ENCODE assay signal across 7 cellular contexts in genomic region chr5:50751064-50751657, GRCh38.
DNase-seq lines count a peak whose midpoint lies in the region; ATAC-seq and TF ChIP-seq lines count a peak whose summit lies in the region.

No MANE protein-coding gene starts in this region.

- in situ Hi-C loops in gastrocnemius medialis (cut with MboI; ENCODE audit: low sequenced_read_pairs in 4 of 4), result no loop called here

- no peak overlapping the region for H3K4me3 ChIP-seq in gastrocnemius medialis

- no peak overlapping the region for H3K4me3 Mint-ChIP-seq in activated CD8-positive, alpha-beta T cell treated with anti-CD3 and anti-CD28 coated beads for 36 hours

- POLR2A ChIA-PET in activated CD8-positive, alpha-beta T cell treated with anti-CD3 and anti-CD28 coated beads for 36 hours (lab: Charles Lee), result interaction anchor here (0.6 to 1.4 kb wide), 2 partner anchors 85 to 310 kb away, joined by 3 to 4 read pairs; partner anchors contain the start of genes EMB and PARP8

- no peaks in the 10 kb centered on the region for H3K9me3 ChIP-seq in gastrocnemius medialis

- no peaks in the 10 kb centered on the region for H3K27me3 Mint-ChIP-seq in activated CD8-positive, alpha-beta T cell treated with anti-CD3 and anti-CD28 coated beads for 36 hours

- no peak for TF ChIP-seq POLR2A in gastrocnemius medialis (IDR thresholded peaks at IDR 0.05)

- H3K27ac Mint-ChIP-seq in activated CD8-positive, alpha-beta T cell treated with anti-CD3 and anti-CD28 coated beads for 36 hours, result peak overlapping the region; percentile 81

- H3K27ac ChIP-seq in gastrocnemius medialis, result no peak overlapping the region

- peaks cover 2% of the 10 kb centered on the region for H3K9me3 Mint-ChIP-seq in activated CD8-positive, alpha-beta T cell treated with anti-CD3 and anti-CD28 coated beads for 36 hours

- peak; percentile 88 for TF ChIP-seq CTCF in activated CD8-positive, alpha-beta T cell treated with anti-CD3 and anti-CD28 coated beads for 36 hours (IDR thresholded peaks at IDR 0.05)
- peak; percentile 24 to 57 (median 34) for TF ChIP-seq CTCF in gastrocnemius medialis (IDR thresholded peaks at IDR 0.05 in 4 of 5, conservative IDR thresholded peaks at IDR 0.05 in 1 of 5)

- H3K36me3 Mint-ChIP-seq in activated CD8-positive, alpha-beta T cell treated with anti-CD3 and anti-CD28 coated beads for 36 hours (ENCODE audit: low read depth), result peaks cover 26% of the 10 kb centered on the region

- CTCF ChIA-PET in activated CD8-positive, alpha-beta T cell treated with anti-CD3 and anti-CD28 coated beads for 36 hours (lab: Charles Lee), result interaction anchor here (0.6 to 1.6 kb wide), 6 partner anchors 12 to 165 kb away, joined by 3 to 4 read pairs (median 4); no protein-coding TSS in a partner anchor

- peaks cover 49% of the 10 kb centered on the region for H3K4me1 Mint-ChIP-seq in activated CD8-positive, alpha-beta T cell treated with anti-CD3 and anti-CD28 coated beads for 36 hours (ENCODE audit: low read depth)

- no peaks in the 10 kb centered on the region for H3K36me3 ChIP-seq in gastrocnemius medialis

- ATAC-seq in GM18909 (IDR thresholded peaks at IDR 0.05; ENCODE audit: poor library complexity, unreplicated experiment) (peak; percentile 94), HG03066 (IDR thresholded peaks at IDR 0.05; ENCODE audit: low read depth, unreplicated experiment) (peak; percentile 89), gastrocnemius medialis (no peak)
- peak; percentile 86 for ATAC-seq in activated CD8-positive, alpha-beta T cell treated with anti-CD3 and anti-CD28 coated beads for 36 hours

- H3K27me3 ChIP-seq in gastrocnemius medialis, result no peaks in the 10 kb centered on the region

- DNase-seq in DMS53 (lab: John Stamatoyannopoulos, UW) (peak; percentile 79), NCI-H446 treated with DMSO at 0.1 percent for 48 hours (lab: John Stamatoyannopoulos, UW) (peak; percentile 14), globus pallidus (ENCODE audit: low spot score) (peak; percentile 37), gastrocnemius medialis (no peak)
- peak; percentile 53 for DNase-seq in activated CD8-positive, alpha-beta T cell treated with anti-CD3 and anti-CD28 coated beads for 36 hours

- intact Hi-C loops in activated CD8-positive, alpha-beta T cell treated with anti-CD3 and anti-CD28 coated beads for 36 hours (cut with micrococcal nuclease), result no loop called here
- intact Hi-C loops in gastrocnemius medialis (cut with DNase I; ENCODE audit: low total_unique reads), result no loop called here

- no peaks in the 10 kb centered on the region for H3K4me1 ChIP-seq in gastrocnemius medialis

Comparison
In these comparisons a context has a peak if more than half of its experiments do, and no peak if none do; other contexts are left out.
1. DNase-seq: peak in DMS53 (single experiment), NCI-H446 treated with DMSO at 0.1 percent for 48 hours (single experiment), activated CD8-positive, alpha-beta T cell treated with anti-CD3 and anti-CD28 coated beads for 36 hours (single experiment) and globus pallidus (single experiment); none in gastrocnemius medialis (0 of 2).
2. ATAC-seq: peak in GM18909 (single experiment), HG03066 (single experiment) and activated CD8-positive, alpha-beta T cell treated with anti-CD3 and anti-CD28 coated beads for 36 hours (single experiment); none in gastrocnemius medialis (0 of 2).